20 cellular contexts compared by ENCODE assay signal in genomic region chr19:51296331-51297093, GRCh38. TPM values are rescaled to one million over a fixed set of nuclear protein-coding genes. Genes with fewer than 3 reads are reported as not detected.
DNase-seq lines count a peak whose midpoint lies in the region; ATAC-seq, FAIRE-seq and TF ChIP-seq lines count a peak whose summit lies in the region.
"Had no signal": no experiment of that assay in that cellular context is flagged by ENCODE, and none has a peak within 500 bp of the region (broad histone marks: within the 10 kb centered on the region; RNA-seq: fewer than 3 reads in every experiment).

No MANE protein-coding gene starts in this region.

- no peaks in the 10 kb centered on the region for H3K23me2 ChIP-seq in H1 (ENCODE audit: low read depth, low read length)

- H3K4me2 ChIP-seq in H1 (ENCODE audit: insufficient read depth in 1 of 2, low read depth in 2 of 2, low read length in 2 of 2): no peak overlapping the region

- ATAC-seq in GM21360 (IDR thresholded peaks at IDR 0.05; ENCODE audit: unreplicated experiment): no peak
- ATAC-seq: body of pancreas; naive thymus-derived CD4-positive, alpha-beta T cell; right cardiac atrium; upper lobe of right lung had no signal

- H4K91ac ChIP-seq in H1 (replicated peaks; ENCODE audit: insufficient read length, low read length): no peak overlapping the region

- H3K4ac ChIP-seq in H1 (replicated peaks; ENCODE audit: insufficient read length, low read depth, low read length): no peak overlapping the region

- peak overlapping the region; percentile 95; the same call in 1 of the 2 replicates for H2BK12ac ChIP-seq in H1 (ENCODE audit: low read depth, low read length)

- 0 out of 2 replicates have a peak overlapping the region, but pooled peaks have one; percentile 18 for H2AK5ac ChIP-seq in H1 (ENCODE audit: low read depth, low read length)

- no peak overlapping the region for H3K27ac ChIP-seq in H1 (ENCODE audit: low read depth, low read length)
- no peak overlapping the region for H3K27ac ChIP-seq in testis
- no peak overlapping the region for H3K27ac ChIP-seq in tibial nerve
- H3K27ac ChIP-seq: body of pancreas, upper lobe of right lung had no signal

- H3K79me2 ChIP-seq in H1 (ENCODE audit: control insufficient read depth in 1 of 2, insufficient read depth in 2 of 2, low read length in 2 of 2): no peaks in the 10 kb centered on the region

- peak overlapping the region; percentile 95; the same call in 1 of the 2 replicates for H2BK5ac ChIP-seq in H1 (ENCODE audit: low read depth, low read length)

- H3K27me3 ChIP-seq in H1 (replicated peaks in 1 of 4; ENCODE audit: control insufficient read depth in 3 of 4, extremely low read depth in 1 of 4, insufficient read depth in 3 of 4, low read length in 3 of 4) (peaks cover 0 to 2% (median 0%) of the 10 kb centered on the region in 4 experiments; a peak in 1 of 7 replicates), testis (no peaks in the 10 kb centered on the region), tibial nerve (peaks cover 0 to 7% of the 10 kb centered on the region in 2 donors)
- H3K27me3 ChIP-seq: body of pancreas had no signal

- H3K79me1 ChIP-seq in H1 (ENCODE audit: low read depth, low read length): no peaks in the 10 kb centered on the region

- H3K23ac ChIP-seq in H1 (ENCODE audit: insufficient read length): no peak overlapping the region

- TF ChIP-seq RAD21 in H1 (IDR thresholded peaks at IDR 0.05 in 1 of 2, conservative IDR thresholded peaks at IDR 0.05 in 1 of 2; ENCODE audit: low read depth in 2 of 2, low read length in 2 of 2): peak; percentile 82 to 89

- H3K9me3 ChIP-seq in H1 (ENCODE audit: insufficient read depth in 2 of 2, low read depth in 1 of 2, low read length in 1 of 2) (no peaks in the 10 kb centered on the region), testis (no peaks in the 10 kb centered on the region), tibial nerve (peaks cover 0 to 8% (median 0%) of the 10 kb centered on the region in 4 donors)
- H3K9me3 ChIP-seq: body of pancreas, upper lobe of right lung had no signal

- POLR2A ChIA-PET in H1 (lab: Charles Lee; ENCODE audit: partially characterized antibody): interaction anchor here (0.7 to 1.5 kb wide), 7 partner anchors 12 to 961 kb away, joined by 3 to 4 read pairs (median 4); no protein-coding TSS in a partner anchor

- TF ChIP-seq EP300 in H1 (IDR thresholded peaks at IDR 0.05; ENCODE audit: borderline replicate concordance in 1 of 2, low read depth in 2 of 2, low read length in 2 of 2) (no peak), tibial nerve (IDR thresholded peaks at IDR 0.05) (no peak)

- TF ChIP-seq CTCF in NB4 (IDR thresholded peaks at IDR 0.05; ENCODE audit: low read depth, low read length): no peak
- peak; percentile 18 to 68 (median 60) for TF ChIP-seq CTCF in H1 (IDR thresholded peaks at IDR 0.05; ENCODE audit: control extremely low read depth in 1 of 3, insufficient read depth in 1 of 3, low read depth in 1 of 3, low read length in 3 of 3)
- no peak for TF ChIP-seq CTCF in testis (IDR thresholded peaks at IDR 0.05)
- TF ChIP-seq CTCF in tibial nerve (IDR thresholded peaks at IDR 0.05): no peak

- H3K4me3 ChIP-seq in NB4 (ENCODE audit: low read depth, low read length) (no peak overlapping the region), H1 (ENCODE audit: extremely low read depth in 1 of 4, insufficient read depth in 2 of 4, low read depth in 3 of 4, low read length in 4 of 4) (no peak overlapping the region), testis (no peak overlapping the region), tibial nerve (no peak overlapping the region)
- H3K4me3 ChIP-seq: body of pancreas, upper lobe of right lung had no signal

- H3K9ac ChIP-seq in H1 (replicated peaks in 1 of 4; ENCODE audit: extremely low read depth in 1 of 4, low read depth in 3 of 4, low read length in 3 of 4): no peak overlapping the region

- whole genome bisulfite sequencing in H1 (ENCODE audit: extremely low coverage in 1 of 2, insufficient coverage in 1 of 2, insufficient read length in 1 of 2, insufficient replicate concordance in 2 of 2, low coverage in 1 of 2, low lambda C conversion rate in 2 of 2, missing lambda C conversion rate in 1 of 2), 2 experiments: 76% methylated on average over 9 of the region's 9 CpGs; no CpG with 5 or more reads in 1 of the 2 experiments
- 70 to 77% methylated on average over 9 of the region's 9 CpGs for WGBS in testis, 2 donors
- WGBS in tibial nerve, 2 donors: 49 to 58% methylated on average over 9 of the region's 9 CpGs

- H4K5ac ChIP-seq in H1 (ENCODE audit: insufficient read length, low read depth, low read length): no peak overlapping the region

- no peak for TF ChIP-seq POLR2A in NB4 (IDR thresholded peaks at IDR 0.05; ENCODE audit: extremely low read depth, insufficient read length)
- no peak for TF ChIP-seq POLR2A in H1 (IDR thresholded peaks at IDR 0.05; ENCODE audit: control extremely low read depth in 1 of 2, low read depth in 2 of 2, low read length in 2 of 2)
- no peak for TF ChIP-seq POLR2A in testis (IDR thresholded peaks at IDR 0.05)
- TF ChIP-seq POLR2A in tibial nerve (IDR thresholded peaks at IDR 0.05): no peak

- no peak overlapping the region for H2AFZ ChIP-seq in H1 (ENCODE audit: low read length)

- no peak overlapping the region for H3K14ac ChIP-seq in H1 (ENCODE audit: insufficient read length)

- no peak overlapping the region for H2BK120ac ChIP-seq in H1 (replicated peaks; ENCODE audit: low read depth, low read length)

- H3K18ac ChIP-seq in H1 (ENCODE audit: extremely low read depth, low read length): no peak overlapping the region

- H4K20me1 ChIP-seq in H1 (replicated peaks in 1 of 2; ENCODE audit: control insufficient read depth in 1 of 2, insufficient read depth in 2 of 2, low read length in 2 of 2): no peaks in the 10 kb centered on the region

- 0 out of 2 replicates have a peak overlapping the region, but pooled peaks have one; percentile 23 for H2BK20ac ChIP-seq in H1 (ENCODE audit: low read length)

- H3K36me3 ChIP-seq in H1 (ENCODE audit: control insufficient read depth in 2 of 4, insufficient read depth in 4 of 4, low read length in 3 of 4): no peaks in the 10 kb centered on the region
- H3K36me3 ChIP-seq in testis (ENCODE audit: low read depth, missing control alignments): no peaks in the 10 kb centered on the region
- no peaks in the 10 kb centered on the region for H3K36me3 ChIP-seq in tibial nerve
- H3K36me3 ChIP-seq: upper lobe of right lung had no signal

- peak; percentile 32 for DNase-seq in NCI-H82 (lab: John Stamatoyannopoulos, UW)
- DNase-seq in NCI-H82 treated with DMSO at 0.1 percent for 48 hours (lab: John Stamatoyannopoulos, UW; ENCODE audit: unreplicated experiment): no peak
- peak; percentile 33 for DNase-seq in NB4 (ENCODE audit: low read depth)
- peak in 1 of 2 experiments; percentile 57 for DNase-seq in H1 (ENCODE audit: low read depth in 1 of 2, low spot score in 2 of 2)
- DNase-seq in testis: peak; percentile 32
- DNase-seq in tibial nerve (ENCODE audit: low spot score in 2 of 2): no peak
- DNase-seq in SW 1271 (lab: John Stamatoyannopoulos, UW): no peak
- DNase-seq: activated CD4-positive, CD25-positive, alpha-beta regulatory T cell treated with anti-CD3 and anti-CD28 coated beads, Interleukin-2, amount 50 U/mL, for 72 hours; activated CD8-positive, alpha-beta memory T cell treated with anti-CD3 and anti-CD28 coated beads, Interleukin-2, amount 50 U/mL, for 4 hours; activated naive CD4-positive, alpha-beta T cell treated with anti-CD3 and anti-CD28 coated beads, Interleukin-2, amount 10 ng/mL, durations not matched to agents 7 days and 5 days; body of pancreas; COR-L47; MM.1S; naive thymus-derived CD4-positive, alpha-beta T cell; right cardiac atrium; stimulated activated CD4-positive, alpha-beta T cell treated with anti-CD3 and anti-CD28 coated beads, Interleukin-2, amount 100 ng/mL, for 48 hours; upper lobe of right lung had no signal

- CTCF ChIA-PET in H1 (lab: Charles Lee; ENCODE audit: partially characterized antibody): interaction anchor here (0.6 to 2.3 kb wide), 23 partner anchors 12 to 1032 kb away, joined by 3 to 11 read pairs (median 4); partner anchors contain the start of gene VSIG10L

- H3K4me1 ChIP-seq in H1 (replicated peaks in 1 of 4; ENCODE audit: control insufficient read depth in 3 of 4, insufficient read depth in 4 of 4, low read length in 3 of 4) (peaks cover 10 to 39% (median 29%) of the 10 kb centered on the region in 4 experiments), testis (no peaks in the 10 kb centered on the region), tibial nerve (no peaks in the 10 kb centered on the region)
- H3K4me1 ChIP-seq: body of pancreas, upper lobe of right lung had no signal

- peak overlapping the region; percentile 84; the same call in 1 of the 2 replicates for H2BK15ac ChIP-seq in H1 (ENCODE audit: low read length)

- intact Hi-C loops in testis (cut with DNase I; ENCODE audit: low total_unique reads): no loop called here

- no peak overlapping the region for H3K56ac ChIP-seq in H1 (replicated peaks; ENCODE audit: insufficient read length, low read depth, low read length)

- no peak overlapping the region for H4K8ac ChIP-seq in H1 (ENCODE audit: extremely low read depth, insufficient read depth, low read length)

- FAIRE-seq in H1 (lab: Jason Lieb, UNC): peak; percentile 81
- FAIRE-seq: A204.1 had no signal

RNA-seq across cellular contexts. Expression of gene IGLON5, which starts 14.9 kb away (rescaled TPM):
- 31.8 and 34.1 TPM in 2 replicates for total RNA-seq in H1 (2021; fragmentation: NEBNext Ultra II Directional; extraction: Animal tissue kit (Norgen Biotek cat#: 25700))
- 34.6 and 51.4 TPM in 2 replicates for polyA plus RNA-seq in H1 (2011; rRNA removed)
- polyA plus RNA-seq in H1 (2011; cell fraction: cytosol; rRNA removed): 28.1 TPM
- polyA plus RNA-seq in H1 (2011; cell fraction: nucleus; rRNA removed): 51.5 TPM
- 26.0 to 58.9 TPM (median 46.8 TPM) in 4 replicates for polyA plus RNA-seq in H1 (2012, experiment 1 of 2)
- polyA plus RNA-seq in H1 (2012, experiment 2 of 2): 34.9 TPM
- 44.4 TPM for polyA plus RNA-seq in H1 (2013, experiment 1 of 2)
- 46.3 TPM for polyA plus RNA-seq in H1 (2013, experiment 2 of 2)
- polyA minus RNA-seq in H1 (2011; rRNA and poly(A)+ RNA removed): 9.6 and 13.7 TPM in 2 replicates
- polyA minus RNA-seq in H1 (2011; cell fraction: cytosol; rRNA and poly(A)+ RNA removed): 18.7 TPM
- 13.6 TPM for polyA minus RNA-seq in H1 (2011; cell fraction: nucleus; rRNA and poly(A)+ RNA removed)
- total RNA-seq in testis: 10 to 100 TPM; 13.3 to 16.0 TPM
- 13.9 TPM for polyA plus RNA-seq in testis (ENCODE audit: insufficient read depth, low read depth, low replicate concordance)
- total RNA-seq in tibial nerve: under 1 TPM in 1 of 4 donors, not detected in 3; 0.30 TPM
- total RNA-seq: body of pancreas; naive thymus-derived CD4-positive, alpha-beta T cell; upper lobe of right lung had no signal
- polyA plus RNA-seq: naive thymus-derived CD4-positive, alpha-beta T cell had no signal

RNA-seq across cellular contexts. Expression of gene VSIG10L, which starts 45.4 kb away (rescaled TPM):
- total RNA-seq in H1 (2021; fragmentation: NEBNext Ultra II Directional; extraction: Animal tissue kit (Norgen Biotek cat#: 25700)): 10.2 and 10.3 TPM in 2 replicates
- polyA plus RNA-seq in H1 (2011; rRNA removed) (9.9 and 10.4 TPM in 2 replicates), testis (ENCODE audit: insufficient read depth, low read depth, low replicate concordance) (5.8 TPM)
- polyA plus RNA-seq in H1 (2011; cell fraction: cytosol; rRNA removed): 5.7 TPM
- polyA plus RNA-seq in H1 (2011; cell fraction: nucleus; rRNA removed): 8.6 TPM
- 8.6 to 10.9 TPM (median 9.3 TPM) in 4 replicates for polyA plus RNA-seq in H1 (2012, experiment 1 of 2)
- 11.2 TPM for polyA plus RNA-seq in H1 (2012, experiment 2 of 2)
- polyA plus RNA-seq in H1 (2013, experiment 1 of 2): 13.2 TPM
- polyA plus RNA-seq in H1 (2013, experiment 2 of 2): 13.7 TPM
- polyA minus RNA-seq in H1 (2011; rRNA and poly(A)+ RNA removed): 4.1 and 4.3 TPM in 2 replicates
- polyA minus RNA-seq in H1 (2011; cell fraction: cytosol; rRNA and poly(A)+ RNA removed): 2.1 TPM
- 4.6 TPM for polyA minus RNA-seq in H1 (2011; cell fraction: nucleus; rRNA and poly(A)+ RNA removed)
- total RNA-seq in testis (10 to 100 TPM; 10.5 to 12.0 TPM), tibial nerve (1 to 10 TPM in 3 of 4 donors, under 1 TPM in 1; 0.44 to 3.7 (median 2.1) TPM)
- polyA plus RNA-seq: naive thymus-derived CD4-positive, alpha-beta T cell had no signal

RNA-seq across cellular contexts. Expression of gene SIGLECL1, which starts 45.6 kb away (rescaled TPM):
- not detected in 2 replicates for total RNA-seq in H1 (2021; fragmentation: NEBNext Ultra II Directional; extraction: Animal tissue kit (Norgen Biotek cat#: 25700))
- not detected in 2 replicates for polyA plus RNA-seq in H1 (2011; rRNA removed)
- not detected for polyA plus RNA-seq in H1 (2011; cell fraction: cytosol; rRNA removed)
- polyA plus RNA-seq in H1 (2011; cell fraction: nucleus; rRNA removed): not detected
- polyA plus RNA-seq in H1 (2012, experiment 1 of 2): not detected in 4 replicates
- not detected for polyA plus RNA-seq in H1 (2012, experiment 2 of 2)
- not detected for polyA plus RNA-seq in H1 (2013, experiment 1 of 2)
- not detected for polyA plus RNA-seq in H1 (2013, experiment 2 of 2)
- not detected in 2 replicates for polyA minus RNA-seq in H1 (2011; rRNA and poly(A)+ RNA removed)
- not detected for polyA minus RNA-seq in H1 (2011; cell fraction: cytosol; rRNA and poly(A)+ RNA removed)
- not detected for polyA minus RNA-seq in H1 (2011; cell fraction: nucleus; rRNA and poly(A)+ RNA removed)
- total RNA-seq in testis: 10 to 100 TPM; 18.7 to 23.8 TPM
- 103 TPM for polyA plus RNA-seq in testis (ENCODE audit: insufficient read depth, low read depth, low replicate concordance)
- not detected for total RNA-seq in tibial nerve
- total RNA-seq: body of pancreas; naive thymus-derived CD4-positive, alpha-beta T cell; right cardiac atrium; upper lobe of right lung had no signal
- polyA plus RNA-seq: liver; naive thymus-derived CD4-positive, alpha-beta T cell; right cardiac atrium had no signal

Comparison
In these comparisons a context has a peak if more than half of its experiments do, and no peak if none do; other contexts are left out.
1. DNase-seq: peak in NCI-H82 (single experiment), NB4 (single experiment) and testis (single experiment); none in NCI-H82 treated with DMSO at 0.1 percent for 48 hours (single experiment), tibial nerve (0 of 2) and SW 1271 (0 of 2).
2. CTCF ChIP-seq: peak in H1 (3 of 3); none in NB4 (single experiment), testis (0 of 3) and tibial nerve (0 of 5).
3. RNA of gene IGLON5, which starts 14.9 kb away (total RNA-seq): 31.8 to 34.1 TPM in H1 and 13.3 to 16.0 TPM in testis; 0.30 TPM in tibial nerve; every median in the first group is over 10 times any median in the second.
4. RNA of gene SIGLECL1, which starts 45.6 kb away (total RNA-seq): 18.7 to 23.8 TPM in testis; not detected in H1 and not detected in tibial nerve; every median in the first group is over 10 times any median in the second.